Comparison of ENCODE assay signal across 14 cellular contexts in the genomic region with DNA sequence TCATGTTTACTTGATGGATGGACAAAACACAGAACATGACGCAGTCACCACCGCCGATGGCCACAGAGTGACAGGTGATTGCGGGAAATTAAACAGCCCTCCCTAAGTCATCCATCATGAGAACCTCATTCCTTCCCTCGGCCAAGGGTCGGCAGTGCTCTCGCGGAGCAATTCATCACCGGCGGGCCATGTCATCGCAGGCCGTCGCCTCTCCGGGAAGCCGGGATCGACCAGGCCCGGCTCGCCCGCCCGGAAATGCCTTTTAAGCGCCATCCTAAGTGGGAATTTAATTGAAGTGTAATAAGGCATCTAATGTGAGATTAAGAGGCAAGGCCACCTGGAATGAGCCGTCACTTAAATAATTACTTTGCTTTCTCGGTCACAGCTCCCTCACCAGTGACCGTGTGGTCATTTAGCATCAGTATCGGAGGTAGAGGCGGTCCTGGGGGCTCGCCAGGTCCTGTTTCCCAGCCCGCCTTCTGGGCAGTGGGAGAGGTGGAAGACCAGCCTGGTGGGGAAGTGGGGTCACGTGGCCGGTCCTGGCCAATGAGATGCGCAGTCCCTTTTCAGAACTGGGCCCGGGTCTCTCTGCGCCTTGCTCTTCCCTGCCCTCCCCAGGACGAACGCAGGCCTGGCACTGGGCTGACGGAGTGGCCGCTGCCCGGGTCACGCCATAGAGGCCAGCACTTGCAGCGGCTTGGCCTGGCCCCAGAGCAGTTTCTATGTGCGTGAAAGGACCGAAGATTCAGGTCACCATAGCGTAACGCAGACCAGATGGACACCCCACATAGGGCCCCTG.
DNase-seq lines count a peak whose midpoint lies in the region; ATAC-seq, FAIRE-seq and TF ChIP-seq lines count a peak whose summit lies in the region.
"Had no signal": no experiment of that assay in that cellular context is flagged by ENCODE, and none has a peak within 500 bp of the region (broad histone marks: within the 10 kb centered on the region; RNA-seq: fewer than 3 reads in every experiment).

No MANE protein-coding gene starts in this region.

- TF ChIP-seq POLR2A in K562 (conservative IDR thresholded peaks at IDR 0.05): no peak

- FAIRE-seq in K562 (lab: Jason Lieb, UNC): no peak
- FAIRE-seq: D721Med had no signal

- 82% methylated on average over 38 of the region's 44 CpGs for WGBS in SK-N-SH (ENCODE audit: low lambda C conversion rate)
- WGBS in K562 (ENCODE audit: insufficient coverage, low coverage, missing lambda C conversion rate): 5% methylated on average over 43 of the region's 44 CpGs

- H3K4me3 Mint-ChIP-seq in naive thymus-derived CD4-positive, alpha-beta T cell: no peak overlapping the region
- H3K4me3 Mint-ChIP-seq: CD4-positive, alpha-beta memory T cell; H9 had no signal

- POLR2A ChIA-PET in SK-N-SH (lab: Yijun Ruan, JAX) (interaction anchor here (0.7 to 1.4 kb wide), 2 partner anchors 27 to 750 kb away, joined by 3 read pairs; no protein-coding TSS in a partner anchor), K562 (lab: Yijun Ruan, JAX) (interaction anchor here (0.5 to 0.8 kb wide), 2 partner anchors 125 to 544 kb away, joined by 3 read pairs; no protein-coding TSS in a partner anchor)
- POLR2A ChIA-PET in naive thymus-derived CD4-positive, alpha-beta T cell (lab: Charles Lee): no interaction called here

- H3K36me3 Mint-ChIP-seq in naive thymus-derived CD4-positive, alpha-beta T cell: no peaks in the 10 kb centered on the region
- H3K36me3 Mint-ChIP-seq: CD4-positive, alpha-beta memory T cell had no signal

- H3K9me1 ChIP-seq in K562 (ENCODE audit: control insufficient read depth, insufficient read depth, low read length): no peaks in the 10 kb centered on the region

- peaks cover 0 to 20% (median 0%) of the 10 kb centered on the region in 5 donors for H3K27me3 Mint-ChIP-seq in naive thymus-derived CD4-positive, alpha-beta T cell

- H3F3A ChIP-seq in SK-N-SH (replicated peaks; ENCODE audit: insufficient read depth): no peaks in the 10 kb centered on the region

- H3K9me3 Mint-ChIP-seq in naive thymus-derived CD4-positive, alpha-beta T cell: peaks cover 0 to 1% (median 0%) of the 10 kb centered on the region in 11 donors
- H3K9me3 Mint-ChIP-seq: CD4-positive, alpha-beta memory T cell; H9 had no signal

- H3K79me2 ChIP-seq in SK-N-SH (ENCODE audit: insufficient read depth) (no peaks in the 10 kb centered on the region), K562 (ENCODE audit: control insufficient read depth, insufficient read depth, low read length) (no peaks in the 10 kb centered on the region)

- TF ChIP-seq EP300 in SK-N-SH (IDR thresholded peaks at IDR 0.05; ENCODE audit: borderline replicate concordance in 1 of 2, low read depth in 1 of 2, low read length in 1 of 2): no peak
- no peak for TF ChIP-seq EP300 in K562 (IDR thresholded peaks at IDR 0.05; ENCODE audit: low read length)

- no peak for ATAC-seq in SK-N-SH treated with all-trans-retinoic acid at 6 μM for 48 hours
- no peak for ATAC-seq in K562
- no peak for ATAC-seq in naive thymus-derived CD4-positive, alpha-beta T cell

- no peak overlapping the region for H3K4me2 ChIP-seq in SK-N-SH
- no peak overlapping the region for H3K4me2 ChIP-seq in K562 (ENCODE audit: insufficient read depth, low read length)

- DNase-seq in SK-N-SH (peak; percentile 50), K562 (ENCODE audit: extremely low read depth in 1 of 4, low spot score in 3 of 4) (peak in 3 of 4 experiments; percentile 39 to 49 (median 48)), left kidney (ENCODE audit: low read depth, low spot score) (peak; percentile 65), NCI-H1930 (lab: John Stamatoyannopoulos, UW) (no peak), CD1c-positive myeloid dendritic cell (ENCODE audit: extremely low spot score) (no peak)
- DNase-seq in naive thymus-derived CD4-positive, alpha-beta T cell: no peak
- no peak for DNase-seq in activated CD8-positive, alpha-beta memory T cell treated with anti-CD3 and anti-CD28 coated beads for 24 hours
- DNase-seq: ACHN; CD4-positive, alpha-beta memory T cell; DMS153; H9; IMR-90 had no signal

- H3K9me3 ChIP-seq in SK-N-SH (no peaks in the 10 kb centered on the region), K562 (replicated peaks; ENCODE audit: control insufficient read depth, insufficient read depth, low read depth, low read length) (no peaks in the 10 kb centered on the region)
- no peaks in the 10 kb centered on the region for H3K9me3 ChIP-seq in naive thymus-derived CD4-positive, alpha-beta T cell (ENCODE audit: control insufficient read depth in 2 of 3, low read length in 3 of 3)

- H3K27me3 ChIP-seq in SK-N-SH (ENCODE audit: insufficient read depth) (no peaks in the 10 kb centered on the region), K562 (ENCODE audit: control insufficient read depth in 2 of 2, insufficient read depth in 2 of 2, low read length in 2 of 2) (peaks cover 12 to 60% of the 10 kb centered on the region in 2 experiments; a peak in 3 of 5 replicates)
- no peaks in the 10 kb centered on the region for H3K27me3 ChIP-seq in naive thymus-derived CD4-positive, alpha-beta T cell (ENCODE audit: control insufficient read depth in 2 of 2, insufficient read depth in 2 of 2, low read length in 2 of 2)

- no peaks in the 10 kb centered on the region for H3K9me2 ChIP-seq in SK-N-SH

- H3K4me1 Mint-ChIP-seq in naive thymus-derived CD4-positive, alpha-beta T cell: peaks cover 0 to 2% (median 0%) of the 10 kb centered on the region in 7 donors

- no TSS peak for BruUV-seq in K562 (replicated peaks; lab: Mats Ljungman, UMichigan)

- H3K9ac ChIP-seq in SK-N-SH (no peak overlapping the region), K562 (ENCODE audit: insufficient read depth in 1 of 2, low read depth in 2 of 2, low read length in 2 of 2) (no peak overlapping the region)

- CTCF ChIA-PET in SK-N-SH (lab: Yijun Ruan, JAX) (interaction anchor here (1.0 to 4.1 kb wide), 16 partner anchors 12 to 495 kb away, joined by 3 to 49 read pairs (median 6); a partner anchor contains a TSS), K562 (lab: Yijun Ruan, JAX; ENCODE audit: low intra/inter-chr PET ratio) (no interaction called here)
- CTCF ChIA-PET in naive thymus-derived CD4-positive, alpha-beta T cell (lab: Charles Lee): no interaction called here

- H2AFZ ChIP-seq in SK-N-SH (ENCODE audit: low read depth) (no peak overlapping the region), K562 (ENCODE audit: low read depth, low read length) (no peak overlapping the region)

- no peaks in the 10 kb centered on the region for H3K36me3 ChIP-seq in SK-N-SH (replicated peaks in 1 of 2; ENCODE audit: control insufficient read depth in 1 of 2, insufficient read depth in 2 of 2, low read length in 1 of 2)
- no peaks in the 10 kb centered on the region for H3K36me3 ChIP-seq in K562 (ENCODE audit: control insufficient read depth, insufficient read depth, low read length)
- no peaks in the 10 kb centered on the region for H3K36me3 ChIP-seq in naive thymus-derived CD4-positive, alpha-beta T cell (ENCODE audit: control insufficient read depth in 2 of 3, insufficient read depth in 3 of 3, low read length in 3 of 3)

- H3K4me3 ChIP-seq in SK-N-SH (ENCODE audit: low read depth in 2 of 2, low read length in 1 of 2): no peak overlapping the region
- H3K4me3 ChIP-seq in K562: no peak overlapping the region
- H3K4me3 ChIP-seq in naive thymus-derived CD4-positive, alpha-beta T cell (ENCODE audit: low read length): no peak overlapping the region

- no peaks in the 10 kb centered on the region for H4K20me1 ChIP-seq in SK-N-SH (ENCODE audit: insufficient read depth)
- H4K20me1 ChIP-seq in K562 (replicated peaks; ENCODE audit: control insufficient read depth, insufficient read depth, low read length): peaks cover 8% of the 10 kb centered on the region; the same call in 1 of the 2 replicates

- H3K27ac Mint-ChIP-seq in naive thymus-derived CD4-positive, alpha-beta T cell: no peak overlapping the region
- H3K27ac Mint-ChIP-seq: CD4-positive, alpha-beta memory T cell; H9 had no signal

- in situ Hi-C loops in K562 (cut with MboI): no loop called here

- intact Hi-C loops in K562 (cut with micrococcal nuclease): no loop called here
- intact Hi-C loops in naive thymus-derived CD4-positive, alpha-beta T cell (cut with micrococcal nuclease): no loop called here

- TF ChIP-seq CTCF in SK-N-SH (IDR thresholded peaks at IDR 0.05) (no peak), K562 (IDR thresholded peaks at IDR 0.05 in 2 of 3, conservative IDR thresholded peaks at IDR 0.05 in 1 of 3; ENCODE audit: insufficient read depth in 2 of 3, low read depth in 1 of 3, low read length in 3 of 3) (no peak)

- H3K27ac ChIP-seq in SK-N-SH (ENCODE audit: low read depth in 2 of 2, low read length in 1 of 2): peak overlapping the region in 1 of 2 experiments; percentile 34; a peak in 1 of 4 replicates
- H3K27ac ChIP-seq in K562 (ENCODE audit: extremely low read depth, low read depth, low read length): no peak overlapping the region
- no peak overlapping the region for H3K27ac ChIP-seq in naive thymus-derived CD4-positive, alpha-beta T cell (ENCODE audit: low read depth, low read length)

- H3K4me1 ChIP-seq in SK-N-SH (ENCODE audit: control insufficient read depth in 1 of 2, insufficient read depth in 2 of 2, low read depth in 1 of 2, low read length in 1 of 2) (peaks cover 0 to 34% of the 10 kb centered on the region in 2 experiments; a peak in 1 of 4 replicates), K562 (replicated peaks in 1 of 2; ENCODE audit: control insufficient read depth in 2 of 2, insufficient read depth in 2 of 2, low read length in 2 of 2) (peaks cover 0 to 5% of the 10 kb centered on the region in 2 experiments; a peak in 2 of 5 replicates)
- no peaks in the 10 kb centered on the region for H3K4me1 ChIP-seq in naive thymus-derived CD4-positive, alpha-beta T cell (ENCODE audit: control insufficient read depth in 2 of 2, insufficient read depth in 2 of 2, low read length in 2 of 2)

- no peak for TF ChIP-seq RAD21 in SK-N-SH (IDR thresholded peaks at IDR 0.05; ENCODE audit: low read length)
- no peak for TF ChIP-seq RAD21 in K562 (CRISPR knock-in tag; conservative IDR thresholded peaks at IDR 0.05 in 1 of 2, IDR thresholded peaks at IDR 0.05 in 1 of 2)

TF ChIP-seq in SK-N-SH treated with all-trans-retinoic acid at 6 μM for 48 hours, 23 proteins besides CTCF, POLR2A, EP300 and RAD21 (continues in another document):
- TF ChIP-seq ISL1 (CRISPR knock-in tag; IDR thresholded peaks at IDR 0.05) (no peak), PPARA (CRISPR knock-in tag; IDR thresholded peaks at IDR 0.05; ENCODE audit: borderline replicate concordance) (no peak)

TF ChIP-seq in K562, 482 proteins besides CTCF, POLR2A, EP300 and RAD21 (continues in another document):
- TF ChIP-seq SAP30 (IDR thresholded peaks at IDR 0.05; ENCODE audit: borderline replicate concordance, insufficient read depth, low read depth, low read length, poor library complexity, severe bottlenecking): no peak
- TF ChIP-seq RAD51 (IDR thresholded peaks at IDR 0.05; ENCODE audit: borderline replicate concordance, low read depth): peak; percentile 44; the same call in 1 of the 2 replicates
- TF ChIP-seq SIX5 (IDR thresholded peaks at IDR 0.05; ENCODE audit: borderline replicate concordance in 1 of 2, insufficient read depth in 1 of 2, low read depth in 1 of 2, low read length in 2 of 2): no peak

Comparison
In these comparisons a context has a peak if more than half of its experiments do, and no peak if none do; other contexts are left out.
1. DNase-seq: peak in SK-N-SH (single experiment), K562 (3 of 4) and left kidney (single experiment); none in NCI-H1930 (0 of 2), naive thymus-derived CD4-positive, alpha-beta T cell (0 of 9), activated CD8-positive, alpha-beta memory T cell treated with anti-CD3 and anti-CD28 coated beads for 24 hours (single experiment) and CD1c-positive myeloid dendritic cell (single experiment).